8 cellular contexts compared by ENCODE assay signal in the genomic region with DNA sequence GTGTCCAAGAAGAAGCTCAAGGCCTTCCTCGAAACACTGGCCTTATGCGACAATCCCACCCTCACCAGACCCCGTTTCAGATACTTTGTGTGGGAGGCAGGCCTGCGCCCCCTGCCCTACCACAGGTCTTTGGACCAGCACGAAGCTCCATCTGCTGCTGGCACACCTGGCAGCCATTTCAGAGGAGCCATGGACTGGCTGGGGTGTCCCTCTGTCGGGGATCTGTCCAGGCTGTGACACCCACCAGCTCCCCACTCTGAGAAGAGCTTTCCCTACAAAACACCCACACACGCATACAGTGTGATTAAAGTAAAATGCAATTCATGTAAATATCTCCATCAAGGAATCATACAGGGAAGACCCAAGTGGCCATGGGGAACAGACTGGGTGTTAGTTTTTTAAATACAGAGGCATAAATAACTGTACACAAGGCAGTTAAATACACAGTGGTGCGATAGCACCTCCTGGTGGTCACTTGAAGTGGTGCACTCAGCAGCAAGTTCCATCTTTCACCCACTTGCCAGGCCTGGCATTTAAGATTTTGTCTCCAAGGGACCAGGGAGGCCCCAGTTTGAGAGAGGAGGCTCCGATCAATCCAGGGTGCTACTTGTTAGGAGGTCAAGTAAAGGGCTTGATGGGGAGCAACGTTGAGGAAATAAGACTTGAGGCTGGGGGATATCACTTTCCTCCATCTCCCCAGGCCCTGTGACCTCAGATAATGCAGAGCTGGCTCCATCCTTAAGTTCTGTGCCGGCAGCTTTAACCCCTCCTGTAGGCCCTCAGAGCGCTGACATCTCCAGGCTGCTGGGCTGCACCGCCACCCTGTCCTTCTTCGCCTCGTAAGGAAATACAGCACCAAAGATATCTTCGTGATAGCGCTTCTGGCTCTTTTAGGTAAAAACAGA. TPM values are rescaled to one million over a fixed set of nuclear protein-coding genes. Genes with fewer than 3 reads are reported as not detected.
DNase-seq lines count a peak whose midpoint lies in the region; ATAC-seq, FAIRE-seq and TF ChIP-seq lines count a peak whose summit lies in the region.

No MANE protein-coding gene starts in this region.

- no peak overlapping the region for H2AFZ ChIP-seq in OCI-LY7 (ENCODE audit: low read length)

- 77 to 78% methylated on average over 17 of the region's 17 CpGs for WGBS in sigmoid colon, 2 donors

- TF ChIP-seq CTCF in OCI-LY7 (conservative IDR thresholded peaks at IDR 0.05; ENCODE audit: low read length) (peak; percentile 88), sigmoid colon (IDR thresholded peaks at IDR 0.05) (peak; percentile 30 to 79 (median 72))

- no peaks in the 10 kb centered on the region for H4K20me1 ChIP-seq in OCI-LY7 (ENCODE audit: insufficient read depth, low read length)

- CTCF ChIA-PET in OCI-LY7 (lab: Charles Lee; ENCODE audit: unreplicated experiment), result interaction anchor here (0.6 kb wide), 1 partner anchor 105 kb away, joined by 3 read pairs; no protein-coding TSS in a partner anchor

- peak; percentile 80 for FAIRE-seq in A204.1 (lab: Jason Lieb, UNC)

- H3K4me3 ChIP-seq in OCI-LY7 (ENCODE audit: low read depth, low read length, poor library complexity, severe bottlenecking), result no peak overlapping the region
- H3K4me3 ChIP-seq in sigmoid colon, result no peak overlapping the region

- H3K9me3 ChIP-seq in OCI-LY7 (ENCODE audit: low read length) (no peaks in the 10 kb centered on the region), sigmoid colon (no peaks in the 10 kb centered on the region)

- no peak for ATAC-seq in HG03039 (IDR thresholded peaks at IDR 0.05; ENCODE audit: unreplicated experiment)

- TF ChIP-seq POLR2A in sigmoid colon (IDR thresholded peaks at IDR 0.05), result no peak

- H3K36me3 ChIP-seq in OCI-LY7 (ENCODE audit: insufficient read depth, low read length) (no peaks in the 10 kb centered on the region), sigmoid colon (no peaks in the 10 kb centered on the region)

- DNase-seq in GM03348 (ENCODE audit: low spot score), result peak; percentile 51
- peak; percentile 51 for DNase-seq in OCI-LY7 (ENCODE audit: low spot score)
- DNase-seq in activated T-helper 9 cell treated with anti-CD3 and anti-CD28 coated beads, Interleukin-2, amount 50 U/mL, for 16 hours (ENCODE audit: low read depth), result peak; percentile 31
- DNase-seq in glomerular visceral epithelial cell (ENCODE audit: extremely low spot score), result peak; percentile 54
- no peak for DNase-seq in sigmoid colon
- DNase-seq in NCI-H2081 treated with DMSO at 0.1 percent for 48 hours (lab: John Stamatoyannopoulos, UW), result no peak

- H3K27ac ChIP-seq in OCI-LY7 (ENCODE audit: low read depth, low read length, poor library complexity, severe bottlenecking) (no peak overlapping the region), sigmoid colon (no peak overlapping the region)

- H3K9me2 ChIP-seq in OCI-LY7 (ENCODE audit: insufficient read depth, low read length), result no peaks in the 10 kb centered on the region

- H3K27me3 ChIP-seq in sigmoid colon, result no peaks in the 10 kb centered on the region

- BruUV-seq in OCI-LY7 (replicated peaks; lab: Mats Ljungman, UMichigan), result no TSS peak

- H3K79me2 ChIP-seq in OCI-LY7 (ENCODE audit: insufficient read depth, low read depth, low read length), result no peaks in the 10 kb centered on the region

- TF ChIP-seq EP300 in sigmoid colon (IDR thresholded peaks at IDR 0.05), result no peak

- H3K4me1 ChIP-seq in OCI-LY7 (ENCODE audit: insufficient read depth, low read length, poor library complexity, severe bottlenecking) (no peaks in the 10 kb centered on the region), sigmoid colon (no peaks in the 10 kb centered on the region)

- POLR2A ChIA-PET in OCI-LY7 (lab: Charles Lee), result no interaction called here

- H3K4me2 ChIP-seq in OCI-LY7 (ENCODE audit: low read length), result no peak overlapping the region

- intact Hi-C loops in OCI-LY7 (cut with micrococcal nuclease; ENCODE audit: unreplicated experiment), result loop anchor here (1.0 kb wide), 1 partner anchor 102 kb away; no protein-coding TSS in a partner anchor
- intact Hi-C loops in sigmoid colon (cut with DNase I), result loop anchor here (2.0 kb wide), 1 partner anchor 102 kb away; no protein-coding TSS in a partner anchor

RNA-seq across cellular contexts. Expression of a gene that starts 43.6 kb away (rescaled TPM):
- total RNA-seq in OCI-LY7 (2014; rRNA removed; shearing (Covaris generic)), result not detected in 2 replicates
- not detected in 2 replicates for total RNA-seq in OCI-LY7 (2022)
- total RNA-seq in sigmoid colon, result under 1 TPM in 3 of 4 donors, not detected in 1; 0.16 to 0.83 (median 0.41) TPM
- 10 to 100 TPM in 1 of 3 donors, 1 to 10 TPM in 2; 3.6 to 94.0 (median 6.5) TPM for polyA plus RNA-seq in sigmoid colon

Comparison
In these comparisons a context has a peak if more than half of its experiments do, and no peak if none do; other contexts are left out.
1. DNase-seq: peak in GM03348 (single experiment), OCI-LY7 (single experiment), activated T-helper 9 cell treated with anti-CD3 and anti-CD28 coated beads, Interleukin-2, amount 50 U/mL, for 16 hours (single experiment) and glomerular visceral epithelial cell (single experiment); none in sigmoid colon (single experiment) and NCI-H2081 treated with DMSO at 0.1 percent for 48 hours (single experiment).